Comparison of ENCODE assay signal across 11 cellular contexts in genomic region chr3:187913617-187914033, GRCh38.
DNase-seq lines count a peak whose midpoint lies in the region; ATAC-seq and TF ChIP-seq lines count a peak whose summit lies in the region.
"Had no signal": no experiment of that assay in that cellular context is flagged by ENCODE, and none has a peak within 500 bp of the region (broad histone marks: within the 10 kb centered on the region; RNA-seq: fewer than 3 reads in every experiment).

No MANE protein-coding gene starts in this region.

- H3K36me3 Mint-ChIP-seq in endodermal cell (ENCODE audit: low read depth): no peaks in the 10 kb centered on the region
- no peaks in the 10 kb centered on the region for H3K36me3 Mint-ChIP-seq in stimulated activated naive B cell treated with anti-CD40 and anti-IgM and Interleukin-4, amounts not matched to agents 10 μg/mL and 1 μg/mL and 100 μg/mL, for 72 hours

- H3K27ac ChIP-seq in SU-DHL-6 (ENCODE audit: low read depth, low read length): peak overlapping the region; percentile 93
- no peak overlapping the region for H3K27ac ChIP-seq in foreskin keratinocyte
- no peak overlapping the region for H3K27ac ChIP-seq in endodermal cell (ENCODE audit: low read depth, low read length)

- ATAC-seq in stimulated activated naive CD8-positive, alpha-beta T cell treated with anti-CD3 and anti-CD28 coated beads, Interleukin-15, amount 100 ng/mL, for 72 hours: peak; percentile 48
- ATAC-seq in stimulated activated naive CD8-positive, alpha-beta T cell treated with anti-CD3 and anti-CD28 coated beads, Interleukin-15, Interleukin-2, amounts not matched to agents 100 U/mL and 50 U/mL, for 24 hours: no peak
- ATAC-seq in foreskin keratinocyte: peak; percentile 90
- no peak for ATAC-seq in stimulated activated naive B cell treated with anti-CD40 and anti-IgM and Interleukin-4, amounts not matched to agents 10 μg/mL and 1 μg/mL and 100 μg/mL, for 72 hours (replicated peaks)

- H3K9me3 ChIP-seq in SU-DHL-6 (ENCODE audit: insufficient read depth, low read length): no peaks in the 10 kb centered on the region
- H3K9me3 ChIP-seq in endodermal cell (ENCODE audit: control insufficient read depth, low read length): no peaks in the 10 kb centered on the region

- TF ChIP-seq CTCF in SU-DHL-6 (IDR thresholded peaks at IDR 0.05; ENCODE audit: insufficient read depth, low read length, poor library complexity, severe bottlenecking) (no peak), foreskin keratinocyte (conservative IDR thresholded peaks at IDR 0.05) (no peak), endodermal cell (conservative IDR thresholded peaks at IDR 0.05) (no peak)

- H3K27me3 Mint-ChIP-seq in stimulated activated naive CD8-positive, alpha-beta T cell treated with anti-CD3 and anti-CD28 coated beads, Interleukin-15, amount 100 ng/mL, for 72 hours: no peaks in the 10 kb centered on the region
- H3K27me3 Mint-ChIP-seq in endodermal cell (ENCODE audit: insufficient read depth): peaks cover 2% of the 10 kb centered on the region
- H3K27me3 Mint-ChIP-seq in stimulated activated naive B cell treated with anti-CD40 and anti-IgM and Interleukin-4, amounts not matched to agents 10 μg/mL and 1 μg/mL and 100 μg/mL, for 72 hours: peaks cover 1 to 11% of the 10 kb centered on the region in 2 donors

- peak overlapping the region; percentile 29 for H3K4me2 ChIP-seq in SU-DHL-6 (ENCODE audit: low read depth, low read length, poor library complexity, severe bottlenecking)

- no peak for DNase-seq in stimulated activated naive CD8-positive, alpha-beta T cell treated with anti-CD3 and anti-CD28 coated beads, Interleukin-15, amount 100 ng/mL, for 72 hours
- no peak for DNase-seq in stimulated activated naive CD8-positive, alpha-beta T cell treated with anti-CD3 and anti-CD28 coated beads, Interleukin-15, Interleukin-2, amounts not matched to agents 100 U/mL and 50 U/mL, for 24 hours
- DNase-seq in foreskin keratinocyte (peak in 1 of 2 donors; percentile 61), endodermal cell (no peak), NCI-H187 treated with DMSO at 0.1 percent for 48 hours (lab: John Stamatoyannopoulos, UW) (no peak), midbrain (lab: John Stamatoyannopoulos, UW) (no peak)
- no peak for DNase-seq in stimulated activated naive B cell treated with anti-CD40 and anti-IgM and Interleukin-4, amounts not matched to agents 10 μg/mL and 1 μg/mL and 100 μg/mL, for 72 hours
- DNase-seq: NCI-H1105 treated with DMSO at 0.1 percent for 48 hours; stimulated activated CD4-positive, alpha-beta T cell treated with anti-CD3 and anti-CD28 coated beads, Interleukin-15, amount 100 ng/mL, for 24 hours had no signal

- no peaks in the 10 kb centered on the region for H4K20me1 ChIP-seq in SU-DHL-6 (ENCODE audit: low read depth, low read length)
- H4K20me1 ChIP-seq: BLaER1 had no signal

- no peaks in the 10 kb centered on the region for H3K79me2 ChIP-seq in SU-DHL-6 (ENCODE audit: insufficient read depth, low read length)

- H3K4me1 Mint-ChIP-seq in stimulated activated naive CD8-positive, alpha-beta T cell treated with anti-CD3 and anti-CD28 coated beads, Interleukin-15, amount 100 ng/mL, for 72 hours: peaks cover 52% of the 10 kb centered on the region
- H3K4me1 Mint-ChIP-seq in endodermal cell: peaks cover 12% of the 10 kb centered on the region
- H3K4me1 Mint-ChIP-seq in stimulated activated naive B cell treated with anti-CD40 and anti-IgM and Interleukin-4, amounts not matched to agents 10 μg/mL and 1 μg/mL and 100 μg/mL, for 72 hours: peaks cover 10 to 18% of the 10 kb centered on the region in 2 donors

- H3K27me3 ChIP-seq in SU-DHL-6 (ENCODE audit: low read length): no peaks in the 10 kb centered on the region
- H3K27me3 ChIP-seq in foreskin keratinocyte: no peaks in the 10 kb centered on the region
- peaks cover 4% of the 10 kb centered on the region for H3K27me3 ChIP-seq in endodermal cell (ENCODE audit: control insufficient read depth, insufficient read depth, low read length, poor library complexity, severe bottlenecking)
- H3K27me3 ChIP-seq: BLaER1 had no signal

- no peak overlapping the region for H3K4me3 Mint-ChIP-seq in stimulated activated naive CD8-positive, alpha-beta T cell treated with anti-CD3 and anti-CD28 coated beads, Interleukin-15, amount 100 ng/mL, for 72 hours
- H3K4me3 Mint-ChIP-seq in endodermal cell: no peak overlapping the region
- no peak overlapping the region for H3K4me3 Mint-ChIP-seq in stimulated activated naive B cell treated with anti-CD40 and anti-IgM and Interleukin-4, amounts not matched to agents 10 μg/mL and 1 μg/mL and 100 μg/mL, for 72 hours

- 96 to 100% methylated on average over 1 to 2 of the region's 2 CpGs for WGBS in endodermal cell (ENCODE audit: insufficient coverage in 1 of 2, insufficient read length in 1 of 2), 2 experiments

- no peak overlapping the region for H3K27ac Mint-ChIP-seq in stimulated activated naive CD8-positive, alpha-beta T cell treated with anti-CD3 and anti-CD28 coated beads, Interleukin-15, amount 100 ng/mL, for 72 hours
- no peak overlapping the region for H3K27ac Mint-ChIP-seq in endodermal cell
- H3K27ac Mint-ChIP-seq in stimulated activated naive B cell treated with anti-CD40 and anti-IgM and Interleukin-4, amounts not matched to agents 10 μg/mL and 1 μg/mL and 100 μg/mL, for 72 hours: no peak overlapping the region

- no peaks in the 10 kb centered on the region for H3K9me3 Mint-ChIP-seq in stimulated activated naive CD8-positive, alpha-beta T cell treated with anti-CD3 and anti-CD28 coated beads, Interleukin-15, amount 100 ng/mL, for 72 hours
- no peaks in the 10 kb centered on the region for H3K9me3 Mint-ChIP-seq in endodermal cell
- no peaks in the 10 kb centered on the region for H3K9me3 Mint-ChIP-seq in stimulated activated naive B cell treated with anti-CD40 and anti-IgM and Interleukin-4, amounts not matched to agents 10 μg/mL and 1 μg/mL and 100 μg/mL, for 72 hours

- peak overlapping the region; percentile 60 for H3K9ac ChIP-seq in SU-DHL-6 (ENCODE audit: low read length)
- no peak overlapping the region for H3K9ac ChIP-seq in endodermal cell (ENCODE audit: extremely low read depth, low read length, poor library complexity, severe bottlenecking)
- H3K9ac ChIP-seq: BLaER1 had no signal

- H3K9me2 ChIP-seq in SU-DHL-6 (replicated peaks; ENCODE audit: insufficient read depth, low read length): no peaks in the 10 kb centered on the region

- peak overlapping the region; percentile 19 for H2AFZ ChIP-seq in SU-DHL-6 (ENCODE audit: low read depth, low read length, severe bottlenecking)

- H3K4me1 ChIP-seq in foreskin keratinocyte (peaks cover 21% of the 10 kb centered on the region), endodermal cell (ENCODE audit: control insufficient read depth, insufficient read depth, low read length) (peaks cover 4% of the 10 kb centered on the region)

- H3K4me3 ChIP-seq in SU-DHL-6 (ENCODE audit: insufficient read depth, low read length, poor library complexity, severe bottlenecking): no peak overlapping the region
- no peak overlapping the region for H3K4me3 ChIP-seq in endodermal cell (ENCODE audit: low read length)
- H3K4me3 ChIP-seq: BLaER1 had no signal

- peaks cover 32% of the 10 kb centered on the region for H3F3A ChIP-seq in SU-DHL-6 (ENCODE audit: insufficient read depth)

- H3K36me3 ChIP-seq in SU-DHL-6 (ENCODE audit: low read length): no peaks in the 10 kb centered on the region
- H3K36me3 ChIP-seq in endodermal cell (ENCODE audit: control insufficient read depth, insufficient read depth, low read length): no peaks in the 10 kb centered on the region
- H3K36me3 ChIP-seq: BLaER1 had no signal

Comparison
In these comparisons a context has a peak if more than half of its experiments do, and no peak if none do; other contexts are left out.
1. ATAC-seq: peak in stimulated activated naive CD8-positive, alpha-beta T cell treated with anti-CD3 and anti-CD28 coated beads, Interleukin-15, amount 100 ng/mL, for 72 hours (single experiment) and foreskin keratinocyte (single experiment); none in stimulated activated naive CD8-positive, alpha-beta T cell treated with anti-CD3 and anti-CD28 coated beads, Interleukin-15, Interleukin-2, amounts not matched to agents 100 U/mL and 50 U/mL, for 24 hours (single experiment) and stimulated activated naive B cell treated with anti-CD40 and anti-IgM and Interleukin-4, amounts not matched to agents 10 μg/mL and 1 μg/mL and 100 μg/mL, for 72 hours (0 of 2).